ENCODE assay signal across 10 cellular contexts in genomic region chr1:151888972-151889570, GRCh38. TPM values are rescaled to one million over a fixed set of nuclear protein-coding genes. Genes with fewer than 3 reads are reported as not detected.
DNase-seq lines count a peak whose midpoint lies in the region; ATAC-seq and TF ChIP-seq lines count a peak whose summit lies in the region.
"Had no signal": no experiment of that assay in that cellular context is flagged by ENCODE, and none has a peak within 500 bp of the region (broad histone marks: within the 10 kb centered on the region; RNA-seq: fewer than 3 reads in every experiment).

No MANE protein-coding gene starts in this region.

- ATAC-seq in heart right ventricle (no peak), Right ventricle myocardium inferior (no peak)

- WGBS in heart right ventricle, 2 donors, result 92 to 98% methylated on average over 2 of the region's 2 CpGs

- DNase-seq in heart right ventricle (no peak), Right ventricle myocardium inferior (ENCODE audit: missing footprints) (no peak), OCI-LY7 (ENCODE audit: low spot score) (peak; percentile 44), epithelial cell of esophagus (ENCODE audit: low read depth) (peak; percentile 45), type B pancreatic cell (ENCODE audit: extremely low spot score, unreplicated experiment) (no peak), posterior cingulate gyrus (no peak), activated T-cell treated with anti-CD3 and anti-CD28 coated beads for 4 hours (no peak), foreskin melanocyte (no peak)

- POLR2A ChIA-PET in OCI-LY7 (lab: Charles Lee), result no interaction called here

- intact Hi-C loops in heart right ventricle (cut with DNase I) (no loop called here), Right ventricle myocardium inferior (cut with DNase I) (no loop called here), OCI-LY7 (cut with micrococcal nuclease; ENCODE audit: unreplicated experiment) (loop anchor here (1.0 kb wide), 2 partner anchors 108 to 112 kb away; no protein-coding TSS in a partner anchor), posterior cingulate gyrus (cut with DNase I) (loop anchor here (1.0 to 10.0 kb wide), 2 partner anchors 112 to 194 kb away; no protein-coding TSS in a partner anchor)

- peaks cover 0 to 6% (median 0%) of the 10 kb centered on the region in 11 donors for H3K9me3 ChIP-seq in heart right ventricle
- no peaks in the 10 kb centered on the region for H3K9me3 ChIP-seq in OCI-LY7 (ENCODE audit: low read length)

- peaks cover 18% of the 10 kb centered on the region for H3K36me3 Mint-ChIP-seq in type B pancreatic cell

- H3K4me1 ChIP-seq in heart right ventricle (no peaks in the 10 kb centered on the region), OCI-LY7 (ENCODE audit: insufficient read depth, low read length, poor library complexity, severe bottlenecking) (peaks cover 4% of the 10 kb centered on the region)

- H3K27ac ChIP-seq in heart right ventricle (no peak overlapping the region), OCI-LY7 (ENCODE audit: low read depth, low read length, poor library complexity, severe bottlenecking) (no peak overlapping the region)

- H3K27me3 Mint-ChIP-seq in type B pancreatic cell, result no peaks in the 10 kb centered on the region

- H3K4me1 Mint-ChIP-seq in type B pancreatic cell (ENCODE audit: unreplicated experiment), result no peaks in the 10 kb centered on the region

- CTCF ChIA-PET in OCI-LY7 (lab: Charles Lee; ENCODE audit: unreplicated experiment), result no interaction called here

- H3K27ac Mint-ChIP-seq in type B pancreatic cell, result no peak overlapping the region

- H3K4me2 ChIP-seq in OCI-LY7 (ENCODE audit: low read length), result no peak overlapping the region

- no peaks in the 10 kb centered on the region for H4K20me1 ChIP-seq in OCI-LY7 (ENCODE audit: insufficient read depth, low read length)

- H3K79me2 ChIP-seq in OCI-LY7 (ENCODE audit: insufficient read depth, low read depth, low read length), result no peaks in the 10 kb centered on the region

- H3K4me3 ChIP-seq in heart right ventricle, result no peak overlapping the region
- H3K4me3 ChIP-seq in OCI-LY7 (ENCODE audit: low read depth, low read length, poor library complexity, severe bottlenecking), result no peak overlapping the region
- H3K4me3 ChIP-seq in epithelial cell of esophagus (ENCODE audit: low read length), result no peak overlapping the region

- peak in 7 of 9 donors; percentile 20 to 52 (median 40) for TF ChIP-seq CTCF in heart right ventricle (IDR thresholded peaks at IDR 0.05)
- TF ChIP-seq CTCF in OCI-LY7 (conservative IDR thresholded peaks at IDR 0.05; ENCODE audit: low read length), result peak; percentile 80
- TF ChIP-seq CTCF in epithelial cell of esophagus (IDR thresholded peaks at IDR 0.05; ENCODE audit: insufficient read depth, low read depth, low read length, missing control alignments), result peak; percentile 40
- peak; percentile 71 for TF ChIP-seq CTCF in type B pancreatic cell (conservative IDR thresholded peaks at IDR 0.05)

- no peaks in the 10 kb centered on the region for H3K27me3 ChIP-seq in heart right ventricle

- H2AFZ ChIP-seq in OCI-LY7 (ENCODE audit: low read length), result no peak overlapping the region

- H3K9me3 Mint-ChIP-seq in type B pancreatic cell, result no peaks in the 10 kb centered on the region

- BruUV-seq in OCI-LY7 (replicated peaks; lab: Mats Ljungman, UMichigan), result no TSS peak

- no peak overlapping the region for H3K4me3 Mint-ChIP-seq in type B pancreatic cell

- H3K9me2 ChIP-seq in OCI-LY7 (ENCODE audit: insufficient read depth, low read length), result no peaks in the 10 kb centered on the region

- peaks cover 0 to 87% (median 19%) of the 10 kb centered on the region in 9 donors for H3K36me3 ChIP-seq in heart right ventricle
- no peaks in the 10 kb centered on the region; the same call in 1 of the 2 replicates for H3K36me3 ChIP-seq in OCI-LY7 (ENCODE audit: insufficient read depth, low read length)

RNA-seq across cellular contexts. Expression of gene THEM4, which starts 20.2 kb away (rescaled TPM):
- total RNA-seq in heart right ventricle (10 to 100 TPM; 14.5 to 18.6 (median 16.2) TPM), Right ventricle myocardium inferior (16.3 TPM), OCI-LY7 (2022) (21.5 and 23.3 TPM in 2 replicates), type B pancreatic cell (ENCODE audit: low replicate concordance) (4.7 and 15.6 TPM in 2 replicates)
- 10 to 100 TPM; 13.9 to 32.5 TPM for polyA plus RNA-seq in heart right ventricle
- total RNA-seq in OCI-LY7 (2014; rRNA removed; shearing (Covaris generic)), result 7.2 TPM in 2 replicates

RNA-seq across cellular contexts. Expression of gene THEM5, which starts 35.6 kb away (rescaled TPM):
- under 1 TPM in 1 of 10 donors, not detected in 9; 0.25 TPM for total RNA-seq in heart right ventricle
- not detected for polyA plus RNA-seq in heart right ventricle
- not detected for total RNA-seq in Right ventricle myocardium inferior
- total RNA-seq in OCI-LY7 (2014; rRNA removed; shearing (Covaris generic)), result not detected in 2 replicates
- total RNA-seq in OCI-LY7 (2022), result not detected in 2 replicates
- not detected in 2 replicates for total RNA-seq in type B pancreatic cell (ENCODE audit: low replicate concordance)
- total RNA-seq: RPMI7951, skeletal muscle tissue had no signal

RNA-seq across cellular contexts. Expression of gene C2CD4D, which starts 49.5 kb away (rescaled TPM):
- total RNA-seq in heart right ventricle, result not detected
- under 1 TPM in 1 of 2 donors, not detected in 1; 0.04 TPM for polyA plus RNA-seq in heart right ventricle
- total RNA-seq in Right ventricle myocardium inferior, result not detected
- not detected in 2 replicates for total RNA-seq in OCI-LY7 (2014; rRNA removed; shearing (Covaris generic))
- not detected in 2 replicates for total RNA-seq in OCI-LY7 (2022)
- total RNA-seq in type B pancreatic cell (ENCODE audit: low replicate concordance), result 0.43 and 0.45 TPM in 2 replicates
- total RNA-seq: RPMI7951, skeletal muscle tissue had no signal

RNA-seq across cellular contexts. Expression of gene RORC, which starts 57.5 kb away (rescaled TPM):
- total RNA-seq in heart right ventricle (10 to 100 TPM in 8 of 10 donors, 1 to 10 TPM in 2; 5.9 to 21.0 (median 15.3) TPM), Right ventricle myocardium inferior (11.3 TPM), OCI-LY7 (2022) (not detected in 2 replicates), type B pancreatic cell (ENCODE audit: low replicate concordance) (not detected in 2 replicates)
- 10 to 100 TPM in 1 of 2 donors, 1 to 10 TPM in 1; 4.0 to 12.2 TPM for polyA plus RNA-seq in heart right ventricle
- not detected in 2 replicates for total RNA-seq in OCI-LY7 (2014; rRNA removed; shearing (Covaris generic))
- total RNA-seq: RPMI7951 had no signal

Comparison
In these comparisons a context has a peak if more than half of its experiments do, and no peak if none do; other contexts are left out.
1. DNase-seq: peak in OCI-LY7 (single experiment) and epithelial cell of esophagus (single experiment); none in heart right ventricle (0 of 2), Right ventricle myocardium inferior (single experiment), type B pancreatic cell (single experiment), posterior cingulate gyrus (0 of 10), activated T-cell treated with anti-CD3 and anti-CD28 coated beads for 4 hours (single experiment) and foreskin melanocyte (single experiment).
2. intact Hi-C loops: an anchor here in OCI-LY7 (1.0 kb wide) and posterior cingulate gyrus (1.0 to 10.0 kb wide); none called in heart right ventricle and Right ventricle myocardium inferior.
3. Peak in every context shown above with its lines, with median percentiles within 50 percentile points of each other: CTCF ChIP-seq.